Comparison of ENCODE assay signal across 9 cellular contexts in the genomic region with DNA sequence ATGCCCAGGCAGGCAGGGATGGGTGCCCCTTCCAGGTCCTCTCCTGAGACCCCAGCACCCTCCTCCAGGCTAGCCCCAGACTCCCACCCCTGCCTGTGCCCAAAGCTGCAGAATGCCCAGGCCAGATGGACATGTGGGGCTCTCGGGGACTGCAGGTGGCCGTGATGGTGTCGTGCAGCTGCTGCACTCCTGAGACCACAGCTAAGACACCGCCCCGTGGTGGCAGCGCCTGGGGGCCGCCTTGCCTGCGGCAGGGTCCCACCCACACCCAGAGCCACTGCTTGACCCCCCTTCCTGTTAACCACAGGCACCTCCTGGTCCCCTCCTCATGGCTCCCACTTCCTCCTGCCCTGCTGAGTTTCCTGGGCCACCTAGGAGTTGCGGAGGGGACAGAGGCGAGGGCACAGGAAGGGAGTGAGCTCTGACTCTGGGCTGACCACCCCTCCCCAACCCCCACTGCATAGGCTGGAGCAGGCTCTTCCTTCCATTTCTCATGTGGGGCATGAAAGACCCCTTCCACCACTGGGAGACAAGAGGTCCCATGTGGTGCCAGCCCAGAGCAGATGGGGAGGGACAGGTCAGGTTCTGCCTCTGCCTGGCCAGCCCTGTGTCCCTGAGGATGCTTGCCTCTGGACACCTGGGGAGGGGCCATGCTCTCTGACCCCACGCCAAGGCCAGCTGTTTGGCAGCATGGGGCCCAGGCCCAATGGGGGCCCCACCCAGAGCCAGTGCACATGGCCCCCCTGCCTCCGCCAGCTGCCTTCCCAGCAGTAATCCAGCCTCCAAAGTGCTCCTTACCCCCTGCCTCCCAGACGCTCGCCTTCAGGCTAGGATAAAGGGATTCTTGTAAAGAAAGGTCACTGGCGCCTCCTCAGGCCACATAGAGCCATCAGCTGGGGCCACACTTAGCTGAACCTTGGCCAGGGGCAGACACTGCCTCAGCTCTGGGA. TPM values are rescaled to one million over a fixed set of nuclear protein-coding genes. Genes with fewer than 3 reads are reported as not detected.
DNase-seq lines count a peak whose midpoint lies in the region; ATAC-seq and TF ChIP-seq lines count a peak whose summit lies in the region.
"Had no signal": no experiment of that assay in that cellular context is flagged by ENCODE, and none has a peak within 500 bp of the region (broad histone marks: within the 10 kb centered on the region; RNA-seq: fewer than 3 reads in every experiment).

No MANE protein-coding gene starts in this region.

- no peaks in the 10 kb centered on the region for H3K9me3 ChIP-seq in CD8-positive, alpha-beta memory T cell (ENCODE audit: low read length)

- peaks cover 24% of the 10 kb centered on the region for H3K4me1 ChIP-seq in CD8-positive, alpha-beta memory T cell (ENCODE audit: insufficient read depth, low read length)

- peak overlapping the region in 5 of 8 donors; percentile 42 to 69 (median 61) for H3K27ac Mint-ChIP-seq in CD8-positive, alpha-beta memory T cell
- H3K27ac Mint-ChIP-seq in chondrocyte (ENCODE audit: unreplicated experiment): no peak overlapping the region
- no peak overlapping the region for H3K27ac Mint-ChIP-seq in T-helper 2 cell treated with Interferon-gamma antibody and Interleukin-4, amounts not matched to agents 5 μg/mL and 100 μg/mL, for 36 hours
- H3K27ac Mint-ChIP-seq: nephron had no signal

- CTCF ChIA-PET in CD8-positive, alpha-beta memory T cell (lab: Charles Lee): no interaction called here

- no peaks in the 10 kb centered on the region for H3K27me3 ChIP-seq in CD8-positive, alpha-beta memory T cell (ENCODE audit: insufficient read depth, low read length, poor library complexity, severe bottlenecking)

- no peaks in the 10 kb centered on the region for H3K36me3 Mint-ChIP-seq in CD8-positive, alpha-beta memory T cell
- H3K36me3 Mint-ChIP-seq in chondrocyte (ENCODE audit: low read depth): peaks cover 4% of the 10 kb centered on the region
- H3K36me3 Mint-ChIP-seq in T-helper 2 cell treated with Interferon-gamma antibody and Interleukin-4, amounts not matched to agents 5 μg/mL and 100 μg/mL, for 36 hours (ENCODE audit: low read depth): no peaks in the 10 kb centered on the region

- in situ Hi-C loops in KBM-7 (cut with MboI; ENCODE audit: low pct_unique_long_range_greater_than_20kb, low sequenced_read_pairs): no loop called here

- no peak for ATAC-seq in GM18909 (IDR thresholded peaks at IDR 0.05; ENCODE audit: poor library complexity, unreplicated experiment)

- peak overlapping the region in 3 of 7 donors; percentile 53 to 84 (median 54) for H3K4me3 Mint-ChIP-seq in CD8-positive, alpha-beta memory T cell
- H3K4me3 Mint-ChIP-seq in chondrocyte (ENCODE audit: unreplicated experiment): no peak overlapping the region
- no peak overlapping the region for H3K4me3 Mint-ChIP-seq in T-helper 2 cell treated with Interferon-gamma antibody and Interleukin-4, amounts not matched to agents 5 μg/mL and 100 μg/mL, for 36 hours
- H3K4me3 Mint-ChIP-seq: nephron had no signal

- no peaks in the 10 kb centered on the region for H3K27me3 Mint-ChIP-seq in CD8-positive, alpha-beta memory T cell
- no peaks in the 10 kb centered on the region for H3K27me3 Mint-ChIP-seq in chondrocyte (ENCODE audit: low read depth)
- no peaks in the 10 kb centered on the region for H3K27me3 Mint-ChIP-seq in T-helper 2 cell treated with Interferon-gamma antibody and Interleukin-4, amounts not matched to agents 5 μg/mL and 100 μg/mL, for 36 hours (ENCODE audit: low read depth)

- peaks cover 13 to 37% (median 28%) of the 10 kb centered on the region in 3 donors for H3K4me1 Mint-ChIP-seq in CD8-positive, alpha-beta memory T cell
- H3K4me1 Mint-ChIP-seq in chondrocyte (ENCODE audit: low read depth): no peaks in the 10 kb centered on the region
- no peaks in the 10 kb centered on the region for H3K4me1 Mint-ChIP-seq in T-helper 2 cell treated with Interferon-gamma antibody and Interleukin-4, amounts not matched to agents 5 μg/mL and 100 μg/mL, for 36 hours (ENCODE audit: low read depth)

- no peak overlapping the region for H3K27ac ChIP-seq in CD8-positive, alpha-beta memory T cell (ENCODE audit: low read depth, low read length)

- no peaks in the 10 kb centered on the region for H3K36me3 ChIP-seq in CD8-positive, alpha-beta memory T cell (ENCODE audit: insufficient read depth, low read length)

- POLR2A ChIA-PET in CD8-positive, alpha-beta memory T cell (lab: Charles Lee): no interaction called here

- no peaks in the 10 kb centered on the region for H3K9me3 Mint-ChIP-seq in CD8-positive, alpha-beta memory T cell
- H3K9me3 Mint-ChIP-seq in chondrocyte (ENCODE audit: low read depth): no peaks in the 10 kb centered on the region
- no peaks in the 10 kb centered on the region for H3K9me3 Mint-ChIP-seq in T-helper 2 cell treated with Interferon-gamma antibody and Interleukin-4, amounts not matched to agents 5 μg/mL and 100 μg/mL, for 36 hours
- H3K9me3 Mint-ChIP-seq: nephron had no signal

- no peak overlapping the region for H3K4me3 ChIP-seq in CD8-positive, alpha-beta memory T cell (ENCODE audit: low read length)

- no peak for TF ChIP-seq CTCF in chondrocyte (IDR thresholded peaks at IDR 0.05)

- DNase-seq in CD8-positive, alpha-beta memory T cell: peak in 2 of 5 donors; percentile 27 to 39
- DNase-seq in KBM-7 (peak; percentile 32), chondrocyte (ENCODE audit: low spot score) (peak; percentile 89), mesenteric fat pad (ENCODE audit: low spot score) (peak; percentile 87), GM03348 (ENCODE audit: low spot score) (no peak), HuH-7.5 (ENCODE audit: low spot score) (no peak)
- no peak for DNase-seq in T-helper 2 cell treated with Interferon-gamma antibody and Interleukin-4, amounts not matched to agents 5 μg/mL and 100 μg/mL, for 36 hours (ENCODE audit: low spot score)

RNA-seq across cellular contexts. Expression of a gene that starts 29.3 kb away (rescaled TPM):
- total RNA-seq in CD8-positive, alpha-beta memory T cell: 1 to 10 TPM; 2.6 to 2.7 TPM
- 8.5 TPM for polyA plus RNA-seq in CD8-positive, alpha-beta memory T cell
- total RNA-seq in chondrocyte: 43.9 to 78.9 TPM (median 47.6 TPM) in 3 replicates
- total RNA-seq in mesenteric fat pad: 41.4 TPM

Comparison
In these comparisons a context has a peak if more than half of its experiments do, and no peak if none do; other contexts are left out.
1. DNase-seq: peak in KBM-7 (single experiment), chondrocyte (single experiment) and mesenteric fat pad (single experiment); none in T-helper 2 cell treated with Interferon-gamma antibody and Interleukin-4, amounts not matched to agents 5 μg/mL and 100 μg/mL, for 36 hours (single experiment), GM03348 (single experiment) and HuH-7.5 (single experiment).
2. H3K27ac Mint-ChIP-seq: peak in CD8-positive, alpha-beta memory T cell (5 of 8); none in chondrocyte (single experiment) and T-helper 2 cell treated with Interferon-gamma antibody and Interleukin-4, amounts not matched to agents 5 μg/mL and 100 μg/mL, for 36 hours (single experiment).
3. RNA of a gene that starts 29.3 kb away (total RNA-seq): 43.9 to 78.9 TPM in chondrocyte and 41.4 TPM in mesenteric fat pad (single experiment); 2.6 to 2.7 TPM in CD8-positive, alpha-beta memory T cell; every median in the first group is over 10 times any median in the second.